Comparison of ENCODE assay signal across 8 cellular contexts in the genomic region with DNA sequence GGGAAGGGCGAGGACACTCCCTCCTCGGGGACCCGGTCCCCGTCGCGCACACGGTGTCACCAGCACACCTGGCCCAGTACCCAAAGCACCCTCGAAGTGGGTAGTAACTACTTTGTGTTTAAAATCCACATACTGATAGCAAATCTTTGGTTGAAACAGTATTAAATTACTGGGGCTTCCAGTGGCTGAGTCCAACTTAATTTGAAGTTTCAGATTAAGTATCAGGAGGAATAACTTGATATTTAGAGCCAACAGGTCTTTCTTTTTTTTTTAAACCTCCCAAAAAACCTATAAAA. TPM values are rescaled to one million over a fixed set of nuclear protein-coding genes. Genes with fewer than 3 reads are reported as not detected.
A peak's percentile ranks its signal among the peaks of the same experiment; 100 is the strongest.
DNase-seq lines count a peak whose midpoint lies in the region; ATAC-seq, FAIRE-seq and TF ChIP-seq lines count a peak whose summit lies in the region.

No MANE protein-coding gene starts in this region.

- TF ChIP-seq CTCF in GM12878 (IDR thresholded peaks at IDR 0.05 in 2 of 3, conservative IDR thresholded peaks at IDR 0.05 in 1 of 3; ENCODE audit: control insufficient read depth in 2 of 3, extremely low read depth in 1 of 3, insufficient read depth in 1 of 3, low read depth in 3 of 3, low read length in 3 of 3) = no peak
- no peak for TF ChIP-seq CTCF in mucosa of descending colon (IDR thresholded peaks at IDR 0.05)

- WGBS in GM12878 (ENCODE audit: insufficient coverage, insufficient replicate concordance, low lambda C conversion rate, missing lambda C conversion rate) = 0% methylated on average over 8 of the region's 8 CpGs

- H2AFZ ChIP-seq in GM12878 (ENCODE audit: control insufficient read depth, low read depth, low read length) = peak overlapping the region; percentile 93

- no peaks in the 10 kb centered on the region; a peak in 1 of 4 replicates for H3K36me3 ChIP-seq in GM12878 (ENCODE audit: control insufficient read depth in 2 of 2, insufficient read depth in 2 of 2, low read length in 1 of 2)
- H3K36me3 ChIP-seq in mucosa of descending colon (ENCODE audit: low read depth) = no peaks in the 10 kb centered on the region

- TF ChIP-seq RAD21 in GM12878 (IDR thresholded peaks at IDR 0.05; ENCODE audit: insufficient read depth, low read depth, low read length) = no peak

- H3K4me3 ChIP-seq in GM08714 (ENCODE audit: low read length) = peak overlapping the region; percentile 78
- peak overlapping the region; percentile 79 for H3K4me3 ChIP-seq in GM12878
- H3K4me3 ChIP-seq in mucosa of descending colon = peak overlapping the region; percentile 38

- H3K4me1 ChIP-seq in GM12878 (ENCODE audit: control insufficient read depth, insufficient read depth, low read length) (no peaks in the 10 kb centered on the region), mucosa of descending colon (ENCODE audit: low read depth) (no peaks in the 10 kb centered on the region)

- H3K27me3 ChIP-seq in GM12878 (replicated peaks in 1 of 2; ENCODE audit: control insufficient read depth in 2 of 2, insufficient read depth in 2 of 2, low read length in 1 of 2) = no peaks in the 10 kb centered on the region

- no peak for TF ChIP-seq POLR2A in GM12878 (IDR thresholded peaks at IDR 0.05; ENCODE audit: low read depth, low read length)

- CTCF ChIA-PET in GM12878 (lab: Yijun Ruan, JAX) = no interaction called here

- FAIRE-seq in GM12878 (lab: Jason Lieb, UNC) = no peak

- H3K79me2 ChIP-seq in GM12878 (ENCODE audit: control insufficient read depth, insufficient read depth, low read length) = peaks cover 8% of the 10 kb centered on the region

- TF ChIP-seq EP300 in GM12878 (IDR thresholded peaks at IDR 0.05; ENCODE audit: borderline replicate concordance in 1 of 2, control insufficient read depth in 1 of 2, low read depth in 2 of 2, low read length in 2 of 2) = no peak

- POLR2A ChIA-PET in GM12878 (lab: Charles Lee) = no interaction called here

- in situ Hi-C loops in GM12878 (cut with MboI) = no loop called here
- in situ Hi-C loops in ACHN (cut with HindIII; ENCODE audit: low pct_ligation_motif_present, low pct_unique_long_range_greater_than_20kb, low sequenced_read_pairs) = no loop called here

- BruUV-seq in GM12878 (replicated peaks; lab: Mats Ljungman, UMichigan) = TSS peak; percentile 82

- intact Hi-C loops in GM12878 (cut with micrococcal nuclease; ENCODE audit: unreplicated experiment) = loop anchor here (2.0 to 10.0 kb wide), 3 partner anchors 194 to 465 kb away; no protein-coding TSS in a partner anchor
- intact Hi-C loops in mucosa of descending colon (cut with DNase I, micrococcal nuclease) = no loop called here

- peak overlapping the region; percentile 90 for H3K27ac ChIP-seq in GM12878 (ENCODE audit: control insufficient read depth, insufficient read depth)

- RAD21 ChIA-PET in GM12878 (lab: Charles Lee; ENCODE audit: unreplicated experiment) = no interaction called here

- peak overlapping the region; percentile 94 for H3K9ac ChIP-seq in GM12878 (ENCODE audit: control insufficient read depth, insufficient read depth, low read length)

- H3K9me3 ChIP-seq in GM12878 (replicated peaks; ENCODE audit: control insufficient read depth, insufficient read depth, low read length) (no peaks in the 10 kb centered on the region), mucosa of descending colon (no peaks in the 10 kb centered on the region)

- SMC1A ChIA-PET in GM12878 (lab: Charles Lee; ENCODE audit: uncharacterized antibody, unreplicated experiment) = no interaction called here

- peak; percentile 29 for ATAC-seq in HG03097 (IDR thresholded peaks at IDR 0.05; ENCODE audit: low FRiP score, unreplicated experiment)
- peak; percentile 71 for ATAC-seq in GM12878
- ATAC-seq in mucosa of descending colon = no peak

- H4K20me1 ChIP-seq in GM12878 (ENCODE audit: control insufficient read depth, insufficient read depth) = no peaks in the 10 kb centered on the region

- no peak for DNase-seq in GM12878 (ENCODE audit: low read depth, low spot score)
- no peak for DNase-seq in mucosa of descending colon
- no peak for DNase-seq in ACHN
- no peak for DNase-seq in SHP77 treated with DMSO at 0.1 percent for 48 hours (lab: John Stamatoyannopoulos, UW)
- DNase-seq in activated CD4-positive, alpha-beta T cell treated with anti-CD3 and anti-CD28 coated beads, Interleukin-2, amount 50 U/mL, for 1 hour = no peak
- no peak for DNase-seq in stimulated activated CD4-positive, alpha-beta T cell treated with anti-CD3 and anti-CD28 coated beads, Interleukin-2, amount 100 ng/mL, for 24 hours

- peak overlapping the region; percentile 36 for H3K4me2 ChIP-seq in GM12878 (ENCODE audit: control insufficient read depth, insufficient read depth)

TF ChIP-seq in GM12878, 131 proteins besides CTCF, POLR2A, EP300 and RAD21:
- TF ChIP-seq TCF3 (IDR thresholded peaks at IDR 0.05; ENCODE audit: borderline replicate concordance, insufficient read depth, low read depth, low read length) = 0 out of 2 replicates have a peak, but pooled peaks have one; percentile 28
- no peak for TF ChIP-seq ELK1 (IDR thresholded peaks at IDR 0.05; ENCODE audit: low read depth, low read length)
- TF ChIP-seq CREM (IDR thresholded peaks at IDR 0.05; ENCODE audit: low read depth) = peak; percentile 31
- TF ChIP-seq CBX5 (IDR thresholded peaks at IDR 0.05; ENCODE audit: low read depth) = no peak
- TF ChIP-seq NR2F1 (conservative IDR thresholded peaks at IDR 0.05) = 0 out of 2 replicates have a peak, but pooled peaks have one; percentile 2
- TF ChIP-seq MYB (IDR thresholded peaks at IDR 0.05; ENCODE audit: borderline replicate concordance, low read depth, low read length) = no peak
- TF ChIP-seq RCOR1 (conservative IDR thresholded peaks at IDR 0.05; ENCODE audit: low read depth, low read length) = no peak

RNA-seq across cellular contexts. Expression of gene ATG10, which starts 0.6 kb away (rescaled TPM):
- total RNA-seq in GM12878 (2013; cell fraction: nucleolus; rRNA removed) = 12.1 TPM in 2 replicates
- total RNA-seq in GM12878 (2014; rRNA removed) = 4.9 and 8.1 TPM in 2 replicates
- 5.8 and 6.7 TPM in 2 replicates for total RNA-seq in GM12878 (2014; rRNA removed; fragmentation: Illumina TruSeq; extraction: Trizol)
- total RNA-seq in GM12878 (2021) = 4.2 and 4.6 TPM in 2 replicates
- polyA plus RNA-seq in GM12878 (2011; ENCODE audit: low read depth) = 8.6 TPM
- polyA plus RNA-seq in GM12878 (2011; rRNA removed) = 4.3 and 6.1 TPM in 2 replicates
- 1.7 and 2.0 TPM in 2 replicates for polyA plus RNA-seq in GM12878 (2011; cell fraction: cytosol; rRNA removed)
- 2.4 and 2.9 TPM in 2 replicates for polyA plus RNA-seq in GM12878 (2011; cell fraction: nucleus; rRNA removed)
- 6.3 TPM in 2 replicates for polyA plus RNA-seq in GM12878 (2012)
- polyA plus RNA-seq in GM12878 (2014; fragmentation: Illumina TruSeq; extraction: Trizol) = 6.3 and 11.8 TPM in 2 replicates
- 1 to 10 TPM; 7.5 to 9.0 TPM for polyA plus RNA-seq in GM12878 (2014; fragmentation: Nextera tagmentation; extraction: Ambion mirVana)
- 3.6 and 3.8 TPM in 2 replicates for polyA plus RNA-seq in GM12878 (2014; rRNA removed)
- 10 to 100 TPM; 13.3 to 14.4 TPM for polyA plus RNA-seq in GM12878 (2016; fragmentation: Nextera tagmentation; extraction: Ambion mirVana)
- 5.5 and 7.7 TPM in 2 replicates for polyA minus RNA-seq in GM12878 (2011; rRNA and poly(A)+ RNA removed)
- polyA minus RNA-seq in GM12878 (2011; cell fraction: cytosol; rRNA and poly(A)+ RNA removed) = 5.1 TPM in 2 replicates
- 12.0 and 20.5 TPM in 2 replicates for polyA minus RNA-seq in GM12878 (2011; cell fraction: nucleus; rRNA and poly(A)+ RNA removed)
- total RNA-seq in mucosa of descending colon = 1 to 10 TPM; 5.9 to 8.8 (median 7.0) TPM
